ENCODE assay signal across 8 cellular contexts in genomic region chr3:33113772-33114621, GRCh38. TPM values are rescaled to one million over a fixed set of nuclear protein-coding genes. Genes with fewer than 3 reads are reported as not detected.
DNase-seq lines count a peak whose midpoint lies in the region; ATAC-seq, FAIRE-seq and TF ChIP-seq lines count a peak whose summit lies in the region.

Gene CRTAP (plus strand): TSS chr3:33114014. CDS start chr3:33114078, 64 bp downstream.

- H3K27ac ChIP-seq in esophagus (ENCODE audit: low read depth in 2 of 2, low read length in 1 of 2), result peak within 1 kb of the TSS; percentile 88 to 95
- H3K27ac ChIP-seq in muscle layer of colon (ENCODE audit: low read depth, low read length), result peak within 1 kb of the TSS; percentile 94

- ATAC-seq in GM21381 (IDR thresholded peaks at IDR 0.05; ENCODE audit: unreplicated experiment), result peak; percentile 75

- peak within 1 kb of the TSS; percentile 91 for H3K9ac ChIP-seq in muscle layer of colon (ENCODE audit: low read length)

- no peaks in the 10 kb centered on the region for H3K4me1 ChIP-seq in esophagus (ENCODE audit: control insufficient read depth in 2 of 2, insufficient read depth in 2 of 2, low read length in 1 of 2)
- peaks cover 12% of the 10 kb centered on the region for H3K4me1 ChIP-seq in muscle layer of colon (ENCODE audit: insufficient read depth, low read length)

- peaks cover 59% of the 10 kb centered on the region for H3K4me1 Mint-ChIP-seq in activated T-cell treated with anti-CD3 and anti-CD28 coated beads, Interleukin-2, amount 50 U/mL, for 24 hours (ENCODE audit: low read depth)

- peak within 1 kb of the TSS; percentile 52 to 79 for H3K4me3 ChIP-seq in esophagus (ENCODE audit: low read depth in 1 of 2, low read length in 2 of 2)
- H3K4me3 ChIP-seq in muscle layer of colon (ENCODE audit: low read depth in 1 of 2, low read length in 2 of 2), result peak within 1 kb of the TSS; percentile 63 to 76

- no peaks in the 10 kb centered on the region for H3K27me3 ChIP-seq in esophagus (ENCODE audit: control insufficient read depth in 1 of 2, insufficient read depth in 2 of 2, low read length in 2 of 2)
- H3K27me3 ChIP-seq in muscle layer of colon (ENCODE audit: control insufficient read depth in 1 of 2, insufficient read depth in 2 of 2, low read length in 2 of 2), result no peaks in the 10 kb centered on the region

- peak within 1 kb of the TSS; percentile 86 for H3K27ac Mint-ChIP-seq in activated T-cell treated with anti-CD3 and anti-CD28 coated beads, Interleukin-2, amount 50 U/mL, for 24 hours

- peak; percentile 42 for FAIRE-seq in HTR-8/SVneo (lab: Jason Lieb, UNC)

- H3K36me3 Mint-ChIP-seq in activated T-cell treated with anti-CD3 and anti-CD28 coated beads, Interleukin-2, amount 50 U/mL, for 24 hours (ENCODE audit: low read depth), result no peaks in the 10 kb centered on the region

- H3K9me3 ChIP-seq in esophagus (ENCODE audit: control insufficient read depth in 2 of 2, insufficient read depth in 1 of 2, low read depth in 1 of 2, low read length in 1 of 2), result no peaks in the 10 kb centered on the region
- no peaks in the 10 kb centered on the region for H3K9me3 ChIP-seq in muscle layer of colon (ENCODE audit: low read length)

- peak within 1 kb of the TSS; percentile 81 for H3K4me3 Mint-ChIP-seq in activated T-cell treated with anti-CD3 and anti-CD28 coated beads, Interleukin-2, amount 50 U/mL, for 24 hours

- WGBS in esophagus, 2 donors, result 0% methylated on average over 81 to 98 of the region's 98 CpGs

- H3K9me3 Mint-ChIP-seq in activated T-cell treated with anti-CD3 and anti-CD28 coated beads, Interleukin-2, amount 50 U/mL, for 24 hours, result no peaks in the 10 kb centered on the region

- no peaks in the 10 kb centered on the region for H3K27me3 Mint-ChIP-seq in activated T-cell treated with anti-CD3 and anti-CD28 coated beads, Interleukin-2, amount 50 U/mL, for 24 hours

- H3K36me3 ChIP-seq in esophagus (ENCODE audit: control insufficient read depth in 2 of 2, insufficient read depth in 2 of 2, low read length in 1 of 2), result peaks cover 0 to 3% of the 10 kb centered on the region in 2 donors
- H3K36me3 ChIP-seq in muscle layer of colon (ENCODE audit: insufficient read depth, low read length), result no peaks in the 10 kb centered on the region

- DNase-seq in DMS 273 (lab: John Stamatoyannopoulos, UW; ENCODE audit: unreplicated experiment) (peak; percentile 96), HTR-8/SVneo (ENCODE audit: insufficient read length, low spot score) (peak; percentile 84)
- peak; percentile 94 for DNase-seq in activated T-cell treated with anti-CD3 and anti-CD28 coated beads, Interleukin-2, amount 50 U/mL, for 24 hours
- DNase-seq in stimulated activated CD8-positive, alpha-beta memory T cell treated with anti-CD3 and anti-CD28 coated beads, Interleukin-7, amount 100 ng/mL, for 1 hour (ENCODE audit: low read depth in 2 of 2), result peak; percentile 70 to 71

TF ChIP-seq in PFSK-1, 5 proteins besides CTCF, POLR2A, EP300 and RAD21:
- TF ChIP-seq POLR2AphosphoS5 (IDR thresholded peaks at IDR 0.05; ENCODE audit: low read depth, low read length), result peak; percentile 62
- TF ChIP-seq TAF1 (IDR thresholded peaks at IDR 0.05; ENCODE audit: borderline replicate concordance, insufficient read depth, low read length), result 0 out of 2 replicates have a peak, but pooled peaks have one; percentile 12
- TF ChIP-seq FOXP2 (optimal IDR thresholded peaks at IDR 0.05; ENCODE audit: borderline replicate concordance, extremely low read depth, extremely low read length, insufficient read depth), result peak; percentile 65
- TF ChIP-seq SIN3A (IDR thresholded peaks at IDR 0.05; ENCODE audit: borderline replicate concordance, insufficient read depth, low read length), result no peak; the same call in 1 of the 2 replicates

RNA-seq across cellular contexts. Expression of gene CRTAP, which starts in this region (rescaled TPM):
- 214 TPM for polyA plus RNA-seq in PFSK-1 (2012; ENCODE audit: insufficient read length, low read depth)
- 10 to 100 TPM; 18.1 to 49.0 TPM for polyA plus RNA-seq in esophagus

Comparison
In these comparisons a context has a peak if more than half of its experiments do, and no peak if none do; other contexts are left out.
1. Peak in every context shown above with its lines: DNase-seq, ATAC-seq, H3K4me3 ChIP-seq and H3K27ac ChIP-seq.